27 cellular contexts compared by ENCODE assay signal in genomic region chr6:5096482-5096881, GRCh38. TPM values are rescaled to one million over a fixed set of nuclear protein-coding genes. Genes with fewer than 3 reads are reported as not detected.
DNase-seq lines count a peak whose midpoint lies in the region; ATAC-seq, FAIRE-seq and TF ChIP-seq lines count a peak whose summit lies in the region.
"Had no signal": no experiment of that assay in that cellular context is flagged by ENCODE, and none has a peak within 500 bp of the region (broad histone marks: within the 10 kb centered on the region; RNA-seq: fewer than 3 reads in every experiment).

No MANE protein-coding gene starts in this region.

- no peak overlapping the region for H2AFZ ChIP-seq in K562 (ENCODE audit: low read depth, low read length)
- H2AFZ ChIP-seq: neural progenitor cell had no signal

- TF ChIP-seq POLR2A in K562 (conservative IDR thresholded peaks at IDR 0.05): no peak

- no peak overlapping the region for H3K4me2 ChIP-seq in K562 (ENCODE audit: insufficient read depth, low read length)
- H3K4me2 ChIP-seq: neural progenitor cell had no signal

- 4% methylated on average over 2 of the region's 2 CpGs for WGBS in K562 (ENCODE audit: insufficient coverage, low coverage, missing lambda C conversion rate)

- no TSS peak for BruUV-seq in K562 (replicated peaks; lab: Mats Ljungman, UMichigan)

- no peak overlapping the region for H3K4me3 Mint-ChIP-seq in natural killer cell treated with Interleukin-12 subunit alpha and Interleukin-12 subunit beta and Interleukin-15 and Interleukin-18, amount 100 ng/mL, for 72 hours
- H3K4me3 Mint-ChIP-seq: activated CD4-positive, alpha-beta T cell treated with anti-CD3 and anti-CD28 coated beads, Interleukin-2, amount 10 ng/mL, durations not matched to agents 24 days and 14 days; activated naive CD8-positive, alpha-beta T cell treated with anti-CD3 and anti-CD28 coated beads, Interleukin-2, amount 50 U/mL, for 24 hours; activated T-cell treated with anti-CD3 and anti-CD28 coated beads, Interleukin-2, amount 50 U/mL, for 4 hours; neural progenitor cell; stimulated activated memory B cell treated with anti-CD40 and anti-IgM and Interleukin-4, amounts not matched to agents 10 μg/mL and 1 μg/mL and 100 μg/mL, for 72 hours; T-helper 17 cell had no signal

- no peak overlapping the region for H3K4me3 ChIP-seq in K562
- H3K4me3 ChIP-seq in right atrium auricular region: no peak overlapping the region
- H3K4me3 ChIP-seq: neural progenitor cell, right lobe of liver, SK-N-MC, suprapubic skin, upper lobe of right lung had no signal

- CTCF ChIA-PET in K562 (lab: Yijun Ruan, JAX; ENCODE audit: low intra/inter-chr PET ratio): no interaction called here

- peak; percentile 35 for ATAC-seq in K562
- no peak for ATAC-seq in natural killer cell treated with Interleukin-12 subunit alpha and Interleukin-12 subunit beta and Interleukin-15 and Interleukin-18, amount 100 ng/mL, for 72 hours
- ATAC-seq: activated naive CD8-positive, alpha-beta T cell treated with anti-CD3 and anti-CD28 coated beads, Interleukin-2, amount 50 U/mL, for 24 hours; activated T-cell treated with anti-CD3 and anti-CD28 coated beads, Interleukin-2, amount 50 U/mL, for 4 hours; T-helper 17 cell; upper lobe of right lung had no signal

- H3K36me3 ChIP-seq in K562 (ENCODE audit: control insufficient read depth, insufficient read depth, low read length): no peaks in the 10 kb centered on the region
- H3K36me3 ChIP-seq in right atrium auricular region: no peaks in the 10 kb centered on the region
- H3K36me3 ChIP-seq: BE2C, neural progenitor cell, right lobe of liver, suprapubic skin, upper lobe of right lung, WERI-Rb-1 had no signal

- H3K9me3 Mint-ChIP-seq in natural killer cell treated with Interleukin-12 subunit alpha and Interleukin-12 subunit beta and Interleukin-15 and Interleukin-18, amount 100 ng/mL, for 72 hours: no peaks in the 10 kb centered on the region
- H3K9me3 Mint-ChIP-seq: activated CD4-positive, alpha-beta T cell treated with anti-CD3 and anti-CD28 coated beads, Interleukin-2, amount 10 ng/mL, durations not matched to agents 24 days and 14 days; activated T-cell treated with anti-CD3 and anti-CD28 coated beads, Interleukin-2, amount 50 U/mL, for 4 hours; neural progenitor cell; stimulated activated memory B cell treated with anti-CD40 and anti-IgM and Interleukin-4, amounts not matched to agents 10 μg/mL and 1 μg/mL and 100 μg/mL, for 72 hours had no signal

- H3K27me3 ChIP-seq in K562 (ENCODE audit: control insufficient read depth in 2 of 2, insufficient read depth in 2 of 2, low read length in 2 of 2) (peaks cover under 1 to 4% of the 10 kb centered on the region in 2 experiments; a peak in 4 of 5 replicates), right atrium auricular region (no peaks in the 10 kb centered on the region)
- H3K27me3 ChIP-seq: BE2C, neural progenitor cell, right lobe of liver, suprapubic skin, upper lobe of right lung had no signal

- in situ Hi-C loops in K562 (cut with MboI): no loop called here

- POLR2A ChIA-PET in K562 (lab: Yijun Ruan, JAX): interaction anchor here (0.6 to 0.7 kb wide), 2 partner anchors 143 to 567 kb away, joined by 3 read pairs; no protein-coding TSS in a partner anchor

- FAIRE-seq in HTR-8/SVneo (lab: Jason Lieb, UNC) (peak; percentile 60), K562 (lab: Jason Lieb, UNC) (peak; percentile 11)

- H3K4me1 ChIP-seq in K562 (replicated peaks in 1 of 2; ENCODE audit: control insufficient read depth in 2 of 2, insufficient read depth in 2 of 2, low read length in 2 of 2): peaks cover 0 to 10% of the 10 kb centered on the region in 2 experiments; a peak in 2 of 5 replicates
- H3K4me1 ChIP-seq in right atrium auricular region: peaks cover 0 to 34% of the 10 kb centered on the region in 2 donors
- H3K4me1 ChIP-seq: BE2C, neural progenitor cell, right lobe of liver, suprapubic skin, upper lobe of right lung had no signal

- H3K9me3 ChIP-seq in K562 (replicated peaks; ENCODE audit: control insufficient read depth, insufficient read depth, low read depth, low read length): no peaks in the 10 kb centered on the region
- no peaks in the 10 kb centered on the region for H3K9me3 ChIP-seq in right atrium auricular region
- H3K9me3 ChIP-seq: BE2C, right lobe of liver, suprapubic skin, upper lobe of right lung had no signal

- H3K9ac ChIP-seq in K562 (ENCODE audit: insufficient read depth in 1 of 2, low read depth in 2 of 2, low read length in 2 of 2): no peak overlapping the region
- H3K9ac ChIP-seq: neural progenitor cell had no signal

- intact Hi-C loops in K562 (cut with micrococcal nuclease): no loop called here

- H3K79me2 ChIP-seq in K562 (ENCODE audit: control insufficient read depth, insufficient read depth, low read length): no peaks in the 10 kb centered on the region

- TF ChIP-seq CTCF in K562 (IDR thresholded peaks at IDR 0.05 in 2 of 3, conservative IDR thresholded peaks at IDR 0.05 in 1 of 3; ENCODE audit: insufficient read depth in 2 of 3, low read depth in 1 of 3, low read length in 3 of 3): no peak
- no peak for TF ChIP-seq CTCF in right atrium auricular region (IDR thresholded peaks at IDR 0.05)

- H3K27me3 Mint-ChIP-seq in natural killer cell treated with Interleukin-12 subunit alpha and Interleukin-12 subunit beta and Interleukin-15 and Interleukin-18, amount 100 ng/mL, for 72 hours: peaks cover 5 to 12% of the 10 kb centered on the region in 2 donors
- H3K27me3 Mint-ChIP-seq: stimulated activated memory B cell treated with anti-CD40 and anti-IgM and Interleukin-4, amounts not matched to agents 10 μg/mL and 1 μg/mL and 100 μg/mL, for 72 hours had no signal

- DNase-seq in HTR-8/SVneo (ENCODE audit: insufficient read length, low spot score) (no peak), NOMO-1 treated with DMSO at 0.1 percent for 48 hours (lab: John Stamatoyannopoulos, UW; ENCODE audit: unreplicated experiment) (peak; percentile 64), K562 (ENCODE audit: extremely low read depth in 1 of 4, low spot score in 3 of 4) (peak in 1 of 4 experiments; percentile 29), right atrium auricular region (ENCODE audit: low spot score) (no peak), HuH-7.5 (ENCODE audit: low spot score) (no peak), NCI-H748 (lab: John Stamatoyannopoulos, UW; ENCODE audit: unreplicated experiment) (no peak), NAMALWA (ENCODE audit: low spot score) (no peak)
- DNase-seq in natural killer cell treated with Interleukin-12 subunit alpha and Interleukin-12 subunit beta and Interleukin-15 and Interleukin-18, amount 100 ng/mL, for 72 hours (ENCODE audit: low spot score): no peak
- DNase-seq: activated CD4-positive, alpha-beta T cell treated with anti-CD3 and anti-CD28 coated beads, Interleukin-2, amount 10 ng/mL, durations not matched to agents 24 days and 14 days; activated gamma-delta T cell treated with Interleukin-2 at 50 U/mL for 16 hours; activated naive CD8-positive, alpha-beta T cell treated with anti-CD3 and anti-CD28 coated beads, Interleukin-2, amount 50 U/mL, for 24 hours; activated T-cell treated with anti-CD3 and anti-CD28 coated beads, Interleukin-2, amount 50 U/mL, for 4 hours; BE2C; KG1; kidney glomerular epithelial cell; mammary epithelial cell; NCI-H1048; NCI-H1694; right lobe of liver; stimulated activated CD4-positive, alpha-beta T cell treated with anti-CD3 and anti-CD28 coated beads, Interleukin-4, amount 100 ng/mL, for 24 hours; T-helper 17 cell; upper lobe of right lung; WERI-Rb-1 had no signal

- TF ChIP-seq EP300 in K562 (IDR thresholded peaks at IDR 0.05; ENCODE audit: low read length): no peak

- no peak overlapping the region for H3K27ac Mint-ChIP-seq in natural killer cell treated with Interleukin-12 subunit alpha and Interleukin-12 subunit beta and Interleukin-15 and Interleukin-18, amount 100 ng/mL, for 72 hours
- H3K27ac Mint-ChIP-seq: activated CD4-positive, alpha-beta T cell treated with anti-CD3 and anti-CD28 coated beads, Interleukin-2, amount 10 ng/mL, durations not matched to agents 24 days and 14 days; activated naive CD8-positive, alpha-beta T cell treated with anti-CD3 and anti-CD28 coated beads, Interleukin-2, amount 50 U/mL, for 24 hours; neural progenitor cell; T-helper 17 cell had no signal

- H3K36me3 Mint-ChIP-seq in natural killer cell treated with Interleukin-12 subunit alpha and Interleukin-12 subunit beta and Interleukin-15 and Interleukin-18, amount 100 ng/mL, for 72 hours: no peaks in the 10 kb centered on the region
- H3K36me3 Mint-ChIP-seq: neural progenitor cell; stimulated activated memory B cell treated with anti-CD40 and anti-IgM and Interleukin-4, amounts not matched to agents 10 μg/mL and 1 μg/mL and 100 μg/mL, for 72 hours had no signal

- TF ChIP-seq RAD21 in K562 (CRISPR knock-in tag; conservative IDR thresholded peaks at IDR 0.05 in 1 of 2, IDR thresholded peaks at IDR 0.05 in 1 of 2): no peak

- no peaks in the 10 kb centered on the region for H4K20me1 ChIP-seq in K562 (replicated peaks; ENCODE audit: control insufficient read depth, insufficient read depth, low read length)

- no peak overlapping the region for H3K27ac ChIP-seq in K562 (ENCODE audit: extremely low read depth, low read depth, low read length)
- peak overlapping the region; percentile 75 to 89 for H3K27ac ChIP-seq in right atrium auricular region
- H3K27ac ChIP-seq: neural progenitor cell, right lobe of liver, SK-N-MC, suprapubic skin, upper lobe of right lung, WERI-Rb-1 had no signal

- no peaks in the 10 kb centered on the region for H3K4me1 Mint-ChIP-seq in natural killer cell treated with Interleukin-12 subunit alpha and Interleukin-12 subunit beta and Interleukin-15 and Interleukin-18, amount 100 ng/mL, for 72 hours (ENCODE audit: low read depth in 2 of 2)
- H3K4me1 Mint-ChIP-seq: activated CD4-positive, alpha-beta T cell treated with anti-CD3 and anti-CD28 coated beads, Interleukin-2, amount 10 ng/mL, durations not matched to agents 24 days and 14 days; neural progenitor cell had no signal

- H3K9me1 ChIP-seq in K562 (ENCODE audit: control insufficient read depth, insufficient read depth, low read length): no peaks in the 10 kb centered on the region

RNA-seq across cellular contexts. Expression of gene PPP1R3G, which starts 11.3 kb away (rescaled TPM):
- total RNA-seq in K562 (2011; cell fraction: chromatin; rRNA removed; ENCODE audit: low replicate concordance): 0.37 TPM in 1 of 2 replicates, not detected in the other
- 0.50 and 0.53 TPM in 2 replicates for total RNA-seq in K562 (2011; cell fraction: nucleolus; rRNA removed)
- total RNA-seq in K562 (2011; cell fraction: nucleoplasm; rRNA removed): 0.29 and 0.46 TPM in 2 replicates
- total RNA-seq in K562 (2014; rRNA removed) (0.08 TPM in 1 of 2 replicates, not detected in the other), K562 (2014; rRNA removed; fragmentation: Illumina TruSeq; extraction: Trizol) (not detected in 2 replicates), K562 (2015; rRNA removed; fragmentation: Illumina TruSeq; extraction: Trizol) (not detected in 2 replicates), K562 (2021) (0.04 TPM in 2 replicates), right atrium auricular region (10 to 100 TPM in 1 of 2 donors, 1 to 10 TPM in 1; 8.8 to 16.4 TPM)
- polyA plus RNA-seq in K562 (2011; rRNA removed) (0.13 and 0.35 TPM in 2 replicates), K562 (2014; fragmentation: Illumina TruSeq; extraction: Trizol) (0.01 and 0.03 TPM in 2 replicates), K562 (2014; fragmentation: Nextera tagmentation; extraction: Ambion mirVana) (under 1 TPM in 1 of 2 experiments, not detected in 1; 0.01 TPM), K562 (2014; rRNA removed) (0.01 TPM in 2 replicates)
- polyA plus RNA-seq in K562 (2011; cell fraction: cytosol; rRNA removed): 0.35 and 0.51 TPM in 2 replicates
- polyA plus RNA-seq in K562 (2011; cell fraction: nucleus; rRNA removed): 0.17 and 0.28 TPM in 2 replicates
- polyA plus RNA-seq in K562 (2012): 0.21 TPM in 2 replicates
- 0.21 and 0.27 TPM in 2 replicates for polyA minus RNA-seq in K562 (2011; rRNA and poly(A)+ RNA removed)
- 0.38 and 1.2 TPM in 2 replicates for polyA minus RNA-seq in K562 (2011; cell fraction: cytosol; rRNA and poly(A)+ RNA removed)
- 0.27 and 1.00 TPM in 2 replicates for polyA minus RNA-seq in K562 (2011; cell fraction: nucleus; rRNA and poly(A)+ RNA removed)
- under 1 TPM in 1 of 2 donors, not detected in 1; 0.05 TPM for total RNA-seq in natural killer cell treated with Interleukin-12 subunit alpha and Interleukin-12 subunit beta and Interleukin-15 and Interleukin-18, amount 100 ng/mL, for 72 hours
- total RNA-seq: activated T-cell treated with anti-CD3 and anti-CD28 coated beads, Interleukin-2, amount 50 U/mL, for 4 hours; T-helper 17 cell had no signal

Comparison
In these comparisons a context has a peak if more than half of its experiments do, and no peak if none do; other contexts are left out.
1. RNA of gene PPP1R3G, which starts 11.3 kb away (total RNA-seq): 8.8 to 16.4 TPM in right atrium auricular region; 0.05 TPM in natural killer cell treated with Interleukin-12 subunit alpha and Interleukin-12 subunit beta and Interleukin-15 and Interleukin-18, amount 100 ng/mL, for 72 hours and 0.04 to 0.53 TPM in K562; every median in the first group is over 4 times any median in the second.